In the genomic region with DNA sequence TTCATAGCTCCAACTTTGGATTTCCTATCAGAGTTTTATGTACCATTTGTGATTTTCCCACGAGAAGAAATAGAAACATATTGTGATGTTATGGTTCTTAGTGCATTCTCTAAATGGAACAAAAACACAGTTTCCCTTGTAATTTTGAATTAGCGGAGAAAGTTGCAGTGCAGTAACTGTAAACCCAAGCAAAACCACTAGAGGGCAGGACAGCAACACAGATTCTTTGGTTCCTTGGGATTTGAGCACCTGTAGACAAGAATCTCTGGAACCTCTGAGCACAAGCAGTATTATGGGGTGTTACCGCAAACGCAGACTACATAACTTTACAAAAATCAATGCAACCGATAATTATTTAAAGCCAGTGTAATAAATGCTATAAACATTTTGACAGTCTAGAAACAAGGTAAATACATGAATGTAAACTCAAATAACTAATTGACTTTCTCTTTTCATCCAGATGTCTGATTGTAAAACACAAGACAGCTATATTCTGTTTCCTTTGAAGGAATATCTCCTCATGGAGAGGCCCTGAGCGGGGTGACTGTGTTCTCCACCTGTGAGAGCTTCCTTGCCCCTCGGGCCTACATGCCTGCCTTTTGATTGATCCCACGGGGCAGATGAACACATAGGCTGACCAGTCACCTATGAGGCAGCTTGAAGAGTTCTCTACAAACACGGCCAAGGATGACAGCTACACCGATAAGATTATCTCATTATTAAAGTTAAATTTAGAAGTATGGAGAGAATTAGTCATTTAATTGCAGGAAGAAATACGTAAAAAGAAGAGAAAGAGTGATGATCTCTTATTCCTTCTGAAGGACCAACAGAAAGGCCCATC, we compare ENCODE assay signal across 8 cellular contexts.
DNase-seq lines count a peak whose midpoint lies in the region; TF ChIP-seq lines count a peak whose summit lies in the region.

No MANE protein-coding gene starts in this region.

- H3K36me3 ChIP-seq in CD8-positive, alpha-beta memory T cell (ENCODE audit: insufficient read depth, low read length): no peaks in the 10 kb centered on the region

- DNase-seq in NCI-H2107 treated with DMSO at 0.1 percent for 48 hours (lab: John Stamatoyannopoulos, UW; ENCODE audit: unreplicated experiment): peak; percentile 40
- no peak for DNase-seq in NCI-H2107 (lab: John Stamatoyannopoulos, UW)
- peak; percentile 39 for DNase-seq in H4 (ENCODE audit: low spot score)
- DNase-seq in NCI-H69 (lab: John Stamatoyannopoulos, UW): peak; percentile 65
- no peak for DNase-seq in coronary artery (ENCODE audit: low spot score)
- no peak for DNase-seq in osteocyte (ENCODE audit: extremely low spot score, unreplicated experiment)
- no peak for DNase-seq in mesenteric fat pad (ENCODE audit: low spot score)
- no peak for DNase-seq in CD8-positive, alpha-beta memory T cell

- no peak overlapping the region for H3K27ac ChIP-seq in coronary artery
- H3K27ac ChIP-seq in CD8-positive, alpha-beta memory T cell (ENCODE audit: low read depth, low read length): no peak overlapping the region

- no peak overlapping the region for H3K4me3 ChIP-seq in coronary artery
- no peak overlapping the region for H3K4me3 ChIP-seq in CD8-positive, alpha-beta memory T cell (ENCODE audit: low read length)

- H3K27ac Mint-ChIP-seq in osteocyte (ENCODE audit: unreplicated experiment): no peak overlapping the region
- H3K27ac Mint-ChIP-seq in CD8-positive, alpha-beta memory T cell: no peak overlapping the region

- no peaks in the 10 kb centered on the region for H3K9me3 ChIP-seq in CD8-positive, alpha-beta memory T cell (ENCODE audit: low read length)

- POLR2A ChIA-PET in CD8-positive, alpha-beta memory T cell (lab: Charles Lee): no interaction called here

- H3K4me1 Mint-ChIP-seq in osteocyte (ENCODE audit: unreplicated experiment): no peaks in the 10 kb centered on the region
- no peaks in the 10 kb centered on the region for H3K4me1 Mint-ChIP-seq in CD8-positive, alpha-beta memory T cell

- H3K4me3 Mint-ChIP-seq in osteocyte (ENCODE audit: unreplicated experiment): no peak overlapping the region
- H3K4me3 Mint-ChIP-seq in CD8-positive, alpha-beta memory T cell: no peak overlapping the region

- peak; percentile 49 for TF ChIP-seq CTCF in coronary artery (IDR thresholded peaks at IDR 0.05)
- peak; percentile 90 for TF ChIP-seq CTCF in osteocyte (IDR thresholded peaks at IDR 0.05)

- H3K9me3 Mint-ChIP-seq in osteocyte (ENCODE audit: unreplicated experiment): no peaks in the 10 kb centered on the region
- peaks cover 0 to 2% (median 0%) of the 10 kb centered on the region in 5 donors for H3K9me3 Mint-ChIP-seq in CD8-positive, alpha-beta memory T cell

- peaks cover 5% of the 10 kb centered on the region for H3K27me3 Mint-ChIP-seq in osteocyte (ENCODE audit: unreplicated experiment)
- H3K27me3 Mint-ChIP-seq in CD8-positive, alpha-beta memory T cell: no peaks in the 10 kb centered on the region

- CTCF ChIA-PET in CD8-positive, alpha-beta memory T cell (lab: Charles Lee): no interaction called here

- H3K36me3 Mint-ChIP-seq in osteocyte (ENCODE audit: unreplicated experiment): no peaks in the 10 kb centered on the region
- H3K36me3 Mint-ChIP-seq in CD8-positive, alpha-beta memory T cell: no peaks in the 10 kb centered on the region

- H3K27me3 ChIP-seq in CD8-positive, alpha-beta memory T cell (ENCODE audit: insufficient read depth, low read length, poor library complexity, severe bottlenecking): no peaks in the 10 kb centered on the region

- H3K4me1 ChIP-seq in CD8-positive, alpha-beta memory T cell (ENCODE audit: insufficient read depth, low read length): no peaks in the 10 kb centered on the region

Comparison
In these comparisons a context has a peak if more than half of its experiments do, and no peak if none do; other contexts are left out.
1. DNase-seq: peak in NCI-H2107 treated with DMSO at 0.1 percent for 48 hours (single experiment), H4 (single experiment) and NCI-H69 (single experiment); none in NCI-H2107 (single experiment), coronary artery (single experiment), osteocyte (single experiment), mesenteric fat pad (single experiment) and CD8-positive, alpha-beta memory T cell (0 of 5).